In genomic region chr9:111597852-111598729, GRCh38 we compare ENCODE assay signal across 8 cellular contexts. TPM values are rescaled to one million over a fixed set of nuclear protein-coding genes. Genes with fewer than 3 reads are reported as not detected.
DNase-seq lines count a peak whose midpoint lies in the region; ATAC-seq lines count a peak whose summit lies in the region.

No MANE protein-coding gene starts in this region.

- peak; percentile 54 for ATAC-seq in HG02798 (IDR thresholded peaks at IDR 0.05; ENCODE audit: poor library complexity, unreplicated experiment)

- DNase-seq in GDM1 (lab: John Stamatoyannopoulos, UW) (peak; percentile 28), NCI-H2227 treated with DMSO at 0.1 percent for 48 hours (lab: John Stamatoyannopoulos, UW) (peak; percentile 23), ecto neural progenitor cell (ENCODE audit: low spot score) (peak; percentile 77), lung microvascular endothelial cell (ENCODE audit: low read depth in 2 of 2) (peak; percentile 76 to 84), NCI-H187 (lab: John Stamatoyannopoulos, UW) (no peak)
- DNase-seq in activated CD4-positive, alpha-beta T cell treated with anti-CD3 and anti-CD28 coated beads, Interleukin-2, amount 50 U/mL, for 4 hours = peak; percentile 63 to 64
- peak; percentile 27 for DNase-seq in stimulated activated CD8-positive, alpha-beta memory T cell treated with anti-CD3 and anti-CD28 coated beads, Interleukin-12 subunit alpha, Interleukin-12 subunit beta, amount 100 ng/mL, for 4 hours (ENCODE audit: low read depth)

RNA-seq across cellular contexts. Expression of gene PTGR1, which starts 1.4 kb away (rescaled TPM):
- total RNA-seq in lung microvascular endothelial cell = 6.5 and 20.7 TPM in 2 replicates

RNA-seq across cellular contexts. Expression of gene DNAJC25, which starts 33.0 kb away (rescaled TPM):
- total RNA-seq in lung microvascular endothelial cell = 2.0 and 3.6 TPM in 2 replicates

Comparison
In these comparisons a context has a peak if more than half of its experiments do, and no peak if none do; other contexts are left out.
1. DNase-seq: peak in GDM1 (single experiment), NCI-H2227 treated with DMSO at 0.1 percent for 48 hours (single experiment), activated CD4-positive, alpha-beta T cell treated with anti-CD3 and anti-CD28 coated beads, Interleukin-2, amount 50 U/mL, for 4 hours (2 of 2), ecto neural progenitor cell (single experiment), lung microvascular endothelial cell (2 of 2) and stimulated activated CD8-positive, alpha-beta memory T cell treated with anti-CD3 and anti-CD28 coated beads, Interleukin-12 subunit alpha, Interleukin-12 subunit beta, amount 100 ng/mL, for 4 hours (single experiment); none in NCI-H187 (0 of 2).